ENCODE assay signal across 1 cellular context in the genomic region with DNA sequence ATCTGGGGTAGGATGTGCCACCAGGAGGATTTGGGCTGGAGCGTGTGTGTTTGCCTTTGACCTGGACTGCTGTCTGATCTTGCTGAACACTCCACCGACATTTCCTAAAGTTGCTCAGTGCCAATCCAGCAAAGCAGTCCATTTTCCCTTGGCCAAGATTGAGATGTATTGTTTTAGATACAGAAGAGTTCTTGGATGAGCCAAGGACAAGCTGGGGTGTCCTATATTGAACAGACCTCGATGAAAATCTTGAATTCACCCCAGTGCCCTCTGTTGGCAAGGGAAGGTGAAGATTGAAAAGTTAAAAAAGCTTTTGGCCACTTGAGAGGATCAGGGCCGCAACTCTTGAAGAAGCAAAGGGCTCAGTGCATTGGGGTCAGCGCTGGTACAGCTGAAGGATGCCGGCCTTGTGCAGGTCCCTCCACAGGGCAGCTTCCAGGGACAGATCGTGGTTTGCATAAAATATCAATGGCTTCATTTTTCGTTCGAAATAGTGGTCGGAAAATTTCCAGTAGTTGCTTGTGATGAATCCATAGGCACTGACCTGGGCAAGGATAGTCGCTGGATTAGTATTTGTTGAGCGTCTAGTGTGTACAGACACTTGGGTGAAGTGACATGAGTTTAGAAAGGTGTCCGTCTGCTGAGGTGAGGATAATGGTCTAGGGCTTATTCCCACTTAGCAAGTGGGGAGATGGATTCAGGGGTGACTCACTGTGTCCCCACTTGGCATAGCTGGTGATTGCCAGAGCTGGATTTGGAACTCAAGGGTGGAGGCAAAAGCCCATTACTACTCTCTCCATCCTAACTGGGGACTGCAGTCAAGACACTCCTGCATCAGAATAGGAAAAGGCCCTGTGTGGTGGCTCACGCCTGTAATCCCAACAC.
TF ChIP-seq lines count a peak whose summit lies in the region.

No MANE protein-coding gene starts in this region.

TF ChIP-seq in H1, 55 proteins besides CTCF, POLR2A, EP300 and RAD21:
- no peak for TF ChIP-seq RFX5 (IDR thresholded peaks at IDR 0.05; ENCODE audit: borderline replicate concordance, low read depth, low read length)
- peak; percentile 41 for TF ChIP-seq POLR2AphosphoS5 (IDR thresholded peaks at IDR 0.05; ENCODE audit: low read depth, low read length)
